In genomic region chr3:69833591-69833990, GRCh38 we compare ENCODE assay signal across 28 cellular contexts.
"Had no signal": no experiment of that assay in that cellular context is flagged by ENCODE, and none has a peak within 500 bp of the region (broad histone marks: within the 10 kb centered on the region; RNA-seq: fewer than 3 reads in every experiment).

No MANE protein-coding gene starts in this region.

- H3K27ac ChIP-seq: brain microvascular endothelial cell, coronary artery, dorsolateral prefrontal cortex, heart left ventricle had no signal

- FAIRE-seq: bronchial epithelial cell, frontal cortex had no signal

- H3K27me3 ChIP-seq: brain microvascular endothelial cell, dorsolateral prefrontal cortex, heart left ventricle had no signal

- ATAC-seq: activated CD4-positive, alpha-beta T cell treated with anti-CD3 and anti-CD28 coated beads for 36 hours; activated CD8-positive, alpha-beta memory T cell treated with anti-CD3 and anti-CD28 coated beads, Interleukin-2, amount 10 ng/mL, durations not matched to agents 7 days and 5 days; activated CD8-positive, alpha-beta T cell treated with anti-CD3 and anti-CD28 coated beads, Interleukin-2, amount 10 ng/mL, durations not matched to agents 7 days and 5 days; activated T-cell treated with anti-CD3 and anti-CD28 coated beads, Interleukin-2, amount 50 U/mL, for 4 hours; activated T-helper 17 cell treated with anti-CD3 and anti-CD28 coated beads, Interleukin-2, amount 50 U/mL, for 72 hours; esophagus mucosa; heart left ventricle had no signal

- DNase-seq: activated CD4-positive, alpha-beta memory T cell treated with anti-CD3 and anti-CD28 coated beads for 36 hours; activated CD4-positive, alpha-beta T cell treated with anti-CD3 and anti-CD28 coated beads for 36 hours; activated CD4-positive, alpha-beta T cell treated with anti-CD3 and anti-CD28 coated beads, Interleukin-2, amount 10 ng/mL, durations not matched to agents 24 days and 14 days; activated CD4-positive, CD25-positive, alpha-beta regulatory T cell; activated CD4-positive, CD25-positive, alpha-beta regulatory T cell treated with anti-CD3 and anti-CD28 coated beads, Interleukin-2, amount 50 U/mL, for 72 hours; activated CD8-positive, alpha-beta memory T cell treated with anti-CD3 and anti-CD28 coated beads, Interleukin-2, amount 10 ng/mL, durations not matched to agents 7 days and 5 days; activated CD8-positive, alpha-beta memory T cell treated with anti-CD3 and anti-CD28 coated beads, Interleukin-2, amount 50 U/mL, for 48 hours; activated CD8-positive, alpha-beta T cell treated with anti-CD3 and anti-CD28 coated beads, Interleukin-2, amount 10 ng/mL, durations not matched to agents 7 days and 5 days; activated effector memory CD4-positive, alpha-beta T cell treated with Interleukin-2 at 50 U/mL for 16 hours; activated gamma-delta T cell treated with Interleukin-2 at 50 U/mL for 16 hours; activated naive CD4-positive, alpha-beta T cell treated with anti-CD3 and anti-CD28 coated beads, Interleukin-2, amount 50 U/mL, for 16 hours; activated naive CD4-positive, alpha-beta T cell treated with Interleukin-2 at 50 U/mL for 16 hours; activated T-cell treated with anti-CD3 and anti-CD28 coated beads, Interleukin-2, amount 50 U/mL, for 4 hours; amniotic stem cell; anterior cingulate cortex; brain microvascular endothelial cell; dorsolateral prefrontal cortex; effector memory CD4-positive, alpha-beta T cell; endodermal cell; foreskin fibroblast; glutamatergic neuron; heart left ventricle; T1000 had no signal

- H3K4me3 ChIP-seq: coronary artery, dorsolateral prefrontal cortex, heart left ventricle had no signal

- H3K36me3 ChIP-seq: brain microvascular endothelial cell, heart left ventricle had no signal
